In the genomic region with DNA sequence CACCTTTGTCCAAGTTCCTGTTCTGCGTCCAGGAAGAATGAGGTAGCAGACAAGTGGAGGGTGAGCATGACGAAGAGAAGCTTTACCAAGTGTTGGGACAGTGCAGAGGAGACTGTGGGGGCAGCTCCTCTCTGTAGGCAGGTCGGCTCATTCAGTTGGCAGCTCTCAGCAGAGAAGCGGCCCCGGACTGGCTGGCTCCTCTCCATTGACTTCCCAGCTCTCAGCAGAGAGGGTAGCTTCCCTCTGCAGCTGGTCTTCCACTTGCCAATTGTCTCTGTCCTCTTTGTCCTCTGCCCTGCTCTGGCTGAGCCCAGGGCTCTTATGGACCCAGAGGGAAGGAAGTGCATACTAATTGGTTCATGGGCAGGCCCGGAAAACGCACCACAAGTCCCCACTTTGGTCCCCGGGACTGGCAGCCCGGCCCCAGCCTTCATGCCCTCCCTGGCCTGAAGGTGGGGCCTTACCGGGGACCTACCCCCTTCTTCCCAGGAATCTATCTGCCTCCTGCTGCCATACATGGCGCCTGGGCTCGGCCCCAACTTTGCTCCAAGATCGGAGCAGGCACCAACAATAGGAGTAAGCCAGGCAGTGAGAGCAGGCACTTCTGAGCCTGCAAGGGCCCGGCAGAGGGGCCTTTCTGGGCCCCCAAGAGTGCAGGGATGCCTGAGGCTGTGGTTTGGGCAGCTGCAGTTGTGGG, we compare ENCODE assay signal across 13 cellular contexts. TPM values are rescaled to one million over a fixed set of nuclear protein-coding genes. Genes with fewer than 3 reads are reported as not detected.
A peak's percentile ranks its signal among the peaks of the same experiment; 100 is the strongest.
DNase-seq lines count a peak whose midpoint lies in the region; ATAC-seq, FAIRE-seq and TF ChIP-seq lines count a peak whose summit lies in the region.
"Had no signal": no experiment of that assay in that cellular context is flagged by ENCODE, and none has a peak within 500 bp of the region (broad histone marks: within the 10 kb centered on the region; RNA-seq: fewer than 3 reads in every experiment).

No MANE protein-coding gene starts in this region.

- 93% methylated on average over 9 of the region's 14 CpGs for WGBS in HepG2 (ENCODE audit: low lambda C conversion rate)

- in situ Hi-C loops in HepG2 (cut with HindIII; ENCODE audit: extremely low pct_ligation_motif_present, low pct_unique_long_range_greater_than_20kb), result no loop called here

- no peak overlapping the region for H3K27ac ChIP-seq in HepG2 (ENCODE audit: extremely low read length, insufficient read depth, low read length)

- DNase-seq in LNCaP clone FGC (ENCODE audit: low read depth) (peak; percentile 22), anterior cingulate cortex (lab: John Stamatoyannopoulos, UW) (peak in 55 of 58 donors; percentile 21 to 90 (median 68)), hypothalamus (lab: John Stamatoyannopoulos, UW) (peak in 49 of 51 donors; percentile 17 to 86 (median 62)), NCI-H748 (lab: John Stamatoyannopoulos, UW; ENCODE audit: unreplicated experiment) (no peak), hepatic stellate cell (ENCODE audit: low spot score) (no peak), HepG2 (ENCODE audit: low spot score) (no peak)
- no peak for DNase-seq in activated naive CD4-positive, alpha-beta T cell treated with anti-CD3 and anti-CD28 coated beads, Interleukin-2, amount 50 U/mL, for 16 hours
- DNase-seq: naive thymus-derived CD4-positive, alpha-beta T cell; NCI-H226; stimulated activated naive CD4-positive, alpha-beta T cell treated with Interleukin-2 at 50 U/mL for 16 hours had no signal

- CTCF ChIA-PET in HepG2 (lab: Yijun Ruan, JAX; ENCODE audit: low intra/inter-chr PET ratio, low total read pairs), result no interaction called here

- H3K4me3 ChIP-seq in LNCaP clone FGC (ENCODE audit: low read depth, low read length), result peak overlapping the region; percentile 39
- no peak overlapping the region for H3K4me3 ChIP-seq in skeletal muscle satellite cell (ENCODE audit: low read length)
- H3K4me3 ChIP-seq in HepG2 (replicated peaks in 1 of 3; ENCODE audit: insufficient read depth in 1 of 3, low read depth in 2 of 3, low read length in 3 of 3), result no peak overlapping the region

- no peak for TF ChIP-seq RAD21 in HepG2 (CRISPR knock-in tag; IDR thresholded peaks at IDR 0.05)

- FAIRE-seq in HepG2 (lab: Jason Lieb, UNC), result no peak
- FAIRE-seq: endometrium, TTC549 had no signal

- no peak overlapping the region for H2AFZ ChIP-seq in HepG2 (ENCODE audit: low read length)

- H3K9ac ChIP-seq in skeletal muscle satellite cell (ENCODE audit: low read depth, low read length), result peak overlapping the region; percentile 20
- no peak overlapping the region for H3K9ac ChIP-seq in HepG2 (ENCODE audit: insufficient read depth, low read depth, low read length)

- H3K36me3 ChIP-seq in skeletal muscle satellite cell (ENCODE audit: insufficient read depth, low read length) (peaks cover 23% of the 10 kb centered on the region), HepG2 (replicated peaks in 1 of 2; ENCODE audit: control insufficient read depth in 1 of 2, insufficient read depth in 2 of 2, low read length in 2 of 2) (peaks cover 4 to 18% of the 10 kb centered on the region in 2 experiments; a peak in 3 of 5 replicates)

- no peak for TF ChIP-seq EP300 in HepG2 (IDR thresholded peaks at IDR 0.05; ENCODE audit: low read depth in 2 of 2, low read length in 2 of 2)
- TF ChIP-seq EP300 in HepG2 (CRISPR knock-in tag; IDR thresholded peaks at IDR 0.05; ENCODE audit: borderline replicate concordance), result no peak

- ATAC-seq in HepG2, result no peak

- H3K4me1 ChIP-seq in skeletal muscle satellite cell (ENCODE audit: control insufficient read depth, insufficient read depth, low read length), result peaks cover 42% of the 10 kb centered on the region
- no peaks in the 10 kb centered on the region for H3K4me1 ChIP-seq in HepG2 (ENCODE audit: insufficient read depth, low read length)

- H3K27me3 ChIP-seq in skeletal muscle satellite cell (ENCODE audit: control insufficient read depth, insufficient read depth, low read length) (no peaks in the 10 kb centered on the region), HepG2 (ENCODE audit: control insufficient read depth in 1 of 2, insufficient read depth in 2 of 2, low read length in 2 of 2) (no peaks in the 10 kb centered on the region)

- TF ChIP-seq POLR2A in HepG2 (IDR thresholded peaks at IDR 0.05; ENCODE audit: insufficient read depth in 1 of 2, low read depth in 2 of 2, low read length in 2 of 2), result no peak

- H3K4me2 ChIP-seq in skeletal muscle satellite cell (ENCODE audit: low read length), result peak overlapping the region; percentile 69
- no peak overlapping the region for H3K4me2 ChIP-seq in HepG2 (ENCODE audit: low read depth, low read length)

- H3K9me3 ChIP-seq in skeletal muscle satellite cell (replicated peaks; ENCODE audit: low read length) (no peaks in the 10 kb centered on the region), HepG2 (ENCODE audit: low read length) (no peaks in the 10 kb centered on the region)

- BruUV-seq in HepG2 (replicated peaks; lab: Mats Ljungman, UMichigan), result no TSS peak

- TF ChIP-seq CTCF in LNCaP clone FGC (IDR thresholded peaks at IDR 0.05; ENCODE audit: control insufficient read depth, extremely low read depth, insufficient read depth) (no peak), HepG2 (CRISPR knock-in tag; IDR thresholded peaks at IDR 0.05) (no peak)

- peaks cover 7% of the 10 kb centered on the region for H3K79me2 ChIP-seq in HepG2 (ENCODE audit: insufficient read depth, low read length)

- POLR2A ChIA-PET in HepG2 (lab: Yijun Ruan, JAX), result interaction anchor here (0.7 kb wide), 1 partner anchor 10 kb away, joined by 3 read pairs; a partner anchor contains a TSS

- intact Hi-C loops in HepG2 (cut with micrococcal nuclease; ENCODE audit: unreplicated experiment), result no loop called here

- H4K20me1 ChIP-seq in HepG2 (ENCODE audit: insufficient read depth, low read length), result peaks cover 4% of the 10 kb centered on the region; the same call in 1 of the 2 replicates

RNA-seq across cellular contexts. Expression of a gene that starts 10.1 kb away (rescaled TPM):
- 21.8 and 23.6 TPM in 2 replicates for total RNA-seq in skeletal muscle satellite cell (2012; rRNA removed)
- 29.8 and 31.0 TPM in 2 replicates for total RNA-seq in HepG2 (2016; rRNA removed; fragmentation: Illumina TruSeq; extraction: Trizol)
- total RNA-seq in HepG2 (2016; cell fraction: cytosol; rRNA removed; fragmentation: Illumina TruSeq; extraction: Trizol; ENCODE audit: low read depth), result 5.0 and 5.1 TPM in 2 replicates
- total RNA-seq in HepG2 (2016; cell fraction: insoluble cytoplasmic fraction; rRNA removed; fragmentation: Illumina TruSeq; extraction: Trizol), result 27.9 and 29.1 TPM in 2 replicates
- total RNA-seq in HepG2 (2016; cell fraction: membrane; rRNA removed; fragmentation: Illumina TruSeq; extraction: Trizol), result 14.7 and 15.1 TPM in 2 replicates
- 13.3 and 14.3 TPM in 2 replicates for total RNA-seq in HepG2 (2016; cell fraction: nucleus; rRNA removed; fragmentation: Illumina TruSeq; extraction: Trizol)
- polyA plus RNA-seq in HepG2 (2011; rRNA removed), result 25.4 and 30.1 TPM in 2 replicates
- polyA plus RNA-seq in HepG2 (2011; cell fraction: cytosol; rRNA removed), result 33.9 and 64.2 TPM in 2 replicates
- polyA plus RNA-seq in HepG2 (2011; cell fraction: nucleus; rRNA removed), result 25.5 and 25.6 TPM in 2 replicates
- 16.3 and 19.0 TPM in 2 replicates for polyA plus RNA-seq in HepG2 (2012)
- 3.8 and 4.0 TPM in 2 replicates for polyA plus RNA-seq in HepG2 (2016; cell fraction: cytosol; fragmentation: Illumina TruSeq; extraction: Trizol; ENCODE audit: low read depth)
- 32.7 and 37.0 TPM in 2 replicates for polyA plus RNA-seq in HepG2 (2016; cell fraction: insoluble cytoplasmic fraction; fragmentation: Illumina TruSeq; extraction: Trizol; ENCODE audit: low read depth)
- polyA plus RNA-seq in HepG2 (2016; cell fraction: membrane; fragmentation: Illumina TruSeq; extraction: Trizol; ENCODE audit: low read depth), result 9.8 and 10.5 TPM in 2 replicates
- polyA plus RNA-seq in HepG2 (2016; cell fraction: nucleus; fragmentation: Illumina TruSeq; extraction: Trizol; ENCODE audit: insufficient read depth, low read depth), result 21.4 and 22.6 TPM in 2 replicates
- 23.0 and 26.3 TPM in 2 replicates for polyA minus RNA-seq in HepG2 (2011; rRNA and poly(A)+ RNA removed; ENCODE audit: low replicate concordance)
- 12.8 and 16.6 TPM in 2 replicates for polyA minus RNA-seq in HepG2 (2011; cell fraction: cytosol; rRNA and poly(A)+ RNA removed)
- 11.3 and 13.7 TPM in 2 replicates for polyA minus RNA-seq in HepG2 (2011; cell fraction: nucleus; rRNA and poly(A)+ RNA removed)

RNA-seq across cellular contexts. Expression of a gene that starts 27.6 kb away (rescaled TPM):
- total RNA-seq in skeletal muscle satellite cell (2012; rRNA removed), result 0.44 and 0.51 TPM in 2 replicates
- total RNA-seq in HepG2 (2016; rRNA removed; fragmentation: Illumina TruSeq; extraction: Trizol), result 0.20 TPM in 1 of 2 replicates, not detected in the other
- 0.30 TPM in 1 of 2 replicates, not detected in the other for total RNA-seq in HepG2 (2016; cell fraction: cytosol; rRNA removed; fragmentation: Illumina TruSeq; extraction: Trizol; ENCODE audit: low read depth)
- total RNA-seq in HepG2 (2016; cell fraction: insoluble cytoplasmic fraction; rRNA removed; fragmentation: Illumina TruSeq; extraction: Trizol), result 0.35 TPM in 1 of 2 replicates, not detected in the other
- total RNA-seq in HepG2 (2016; cell fraction: membrane; rRNA removed; fragmentation: Illumina TruSeq; extraction: Trizol), result 0.12 and 0.41 TPM in 2 replicates
- 0.19 and 0.34 TPM in 2 replicates for total RNA-seq in HepG2 (2016; cell fraction: nucleus; rRNA removed; fragmentation: Illumina TruSeq; extraction: Trizol)
- polyA plus RNA-seq in HepG2 (2011; rRNA removed), result 0.73 and 1.2 TPM in 2 replicates
- polyA plus RNA-seq in HepG2 (2011; cell fraction: cytosol; rRNA removed), result 0.59 and 1.3 TPM in 2 replicates
- 2.0 and 2.8 TPM in 2 replicates for polyA plus RNA-seq in HepG2 (2011; cell fraction: nucleus; rRNA removed)
- 0.43 and 1.1 TPM in 2 replicates for polyA plus RNA-seq in HepG2 (2012)
- 0.08 and 0.16 TPM in 2 replicates for polyA plus RNA-seq in HepG2 (2016; cell fraction: cytosol; fragmentation: Illumina TruSeq; extraction: Trizol; ENCODE audit: low read depth)
- polyA plus RNA-seq in HepG2 (2016; cell fraction: insoluble cytoplasmic fraction; fragmentation: Illumina TruSeq; extraction: Trizol; ENCODE audit: low read depth), result not detected in 2 replicates
- polyA plus RNA-seq in HepG2 (2016; cell fraction: membrane; fragmentation: Illumina TruSeq; extraction: Trizol; ENCODE audit: low read depth), result 0.21 TPM in 1 of 2 replicates, not detected in the other
- polyA plus RNA-seq in HepG2 (2016; cell fraction: nucleus; fragmentation: Illumina TruSeq; extraction: Trizol; ENCODE audit: insufficient read depth, low read depth), result 0.53 TPM in 1 of 2 replicates, not detected in the other
- polyA minus RNA-seq in HepG2 (2011; rRNA and poly(A)+ RNA removed; ENCODE audit: low replicate concordance), result 1.0 and 1.7 TPM in 2 replicates
- polyA minus RNA-seq in HepG2 (2011; cell fraction: cytosol; rRNA and poly(A)+ RNA removed), result not detected in 2 replicates
- 1.3 and 1.6 TPM in 2 replicates for polyA minus RNA-seq in HepG2 (2011; cell fraction: nucleus; rRNA and poly(A)+ RNA removed)

Comparison
In these comparisons a context has a peak if more than half of its experiments do, and no peak if none do; other contexts are left out.
1. DNase-seq: peak in LNCaP clone FGC (single experiment), anterior cingulate cortex (55 of 58) and hypothalamus (49 of 51); none in NCI-H748 (single experiment), hepatic stellate cell (single experiment), activated naive CD4-positive, alpha-beta T cell treated with anti-CD3 and anti-CD28 coated beads, Interleukin-2, amount 50 U/mL, for 16 hours (single experiment) and HepG2 (single experiment).